24 cellular contexts compared by ENCODE assay signal in genomic region chr15:35530698-35531097, GRCh38.
"Had no signal": no experiment of that assay in that cellular context is flagged by ENCODE, and none has a peak within 500 bp of the region (broad histone marks: within the 10 kb centered on the region; RNA-seq: fewer than 3 reads in every experiment).

No MANE protein-coding gene starts in this region.

- H3K9me3 ChIP-seq: esophagus muscularis mucosa, gastrocnemius medialis, psoas muscle, thoracic aorta, transverse colon had no signal

- H3K27me3 ChIP-seq: esophagus muscularis mucosa, gastrocnemius medialis, heart right ventricle, stomach, transverse colon had no signal

- H3K27ac ChIP-seq: epithelial cell of prostate, esophagus muscularis mucosa, gastrocnemius medialis, heart right ventricle, left ventricle myocardium inferior, psoas muscle, stomach, thoracic aorta, transverse colon had no signal

- FAIRE-seq: colon had no signal

- H3K4me3 ChIP-seq: esophagus muscularis mucosa, gastrocnemius medialis, heart right ventricle, left ventricle myocardium inferior, lung, psoas muscle, stomach, thoracic aorta, transverse colon had no signal

- H3K4me1 ChIP-seq: heart right ventricle, psoas muscle, stomach had no signal

- ATAC-seq: effector memory CD8-positive, alpha-beta T cell; gastrocnemius medialis; heart right ventricle; psoas muscle; sciatic nerve; stimulated activated naive B cell treated with anti-CD40 and anti-IgM and Interleukin-4, amounts not matched to agents 10 μg/mL and 1 μg/mL and 100 μg/mL, for 72 hours had no signal

- DNase-seq: effector memory CD8-positive, alpha-beta T cell; gastrocnemius medialis; heart right ventricle; hypothalamus; islet precursor cell; left ventricle myocardium inferior; mesenchymal stem cell; midbrain; naive B cell; nephron progenitor cell; psoas muscle; retina; stimulated activated CD4-positive, alpha-beta T cell treated with anti-CD3 and anti-CD28 coated beads, Interleukin-2, amount 100 ng/mL, for 24 hours; stimulated activated CD4-positive, alpha-beta T cell treated with anti-CD3 and anti-CD28 coated beads, Interleukin-4, amount 100 ng/mL, for 4 hours; stimulated activated naive B cell treated with anti-CD40 and anti-IgM and Interleukin-4, amounts not matched to agents 10 μg/mL and 1 μg/mL and 100 μg/mL, for 72 hours; stomach; substantia nigra; transverse colon had no signal

- H3K36me3 ChIP-seq: esophagus muscularis mucosa, gastrocnemius medialis, thoracic aorta, transverse colon had no signal
